11 cellular contexts compared by ENCODE assay signal in the genomic region with DNA sequence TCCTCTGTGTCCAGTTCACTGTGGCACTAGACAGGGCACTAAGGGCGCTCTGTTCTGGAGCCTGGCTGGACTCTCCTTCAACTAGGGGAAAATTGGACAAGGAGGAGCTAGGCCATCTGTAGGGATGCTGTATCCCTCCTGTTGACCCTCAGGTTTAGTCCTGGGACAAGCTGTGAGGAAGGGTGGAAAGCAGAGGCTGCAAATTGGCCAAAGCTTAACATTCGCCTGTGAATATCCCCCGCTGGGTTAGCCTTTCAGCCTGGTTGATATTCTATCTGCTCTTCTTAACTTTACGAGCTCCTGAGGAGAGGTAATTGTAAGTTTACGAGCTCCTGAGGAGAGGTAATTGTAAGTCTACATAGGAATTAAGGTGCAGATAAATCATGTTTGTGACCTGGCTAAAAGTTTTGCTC.
DNase-seq lines count a peak whose midpoint lies in the region; ATAC-seq and TF ChIP-seq lines count a peak whose summit lies in the region.
"Had no signal": no experiment of that assay in that cellular context is flagged by ENCODE, and none has a peak within 500 bp of the region (broad histone marks: within the 10 kb centered on the region; RNA-seq: fewer than 3 reads in every experiment).

No MANE protein-coding gene starts in this region.

- CTCF ChIA-PET in SK-N-SH (lab: Yijun Ruan, JAX) = no interaction called here

- H3K9me2 ChIP-seq in SK-N-SH = no peaks in the 10 kb centered on the region

- TF ChIP-seq CTCF in SK-N-SH (IDR thresholded peaks at IDR 0.05) (no peak), spleen (IDR thresholded peaks at IDR 0.05 in 8 of 11, conservative IDR thresholded peaks at IDR 0.05 in 3 of 11) (no peak)

- H2AFZ ChIP-seq in SK-N-SH (ENCODE audit: low read depth) = no peak overlapping the region

- DNase-seq in SK-N-SH = peak; percentile 26
- peak; percentile 77 for DNase-seq in NT2/D1 (ENCODE audit: low read depth, low spot score)
- DNase-seq in spleen = peak; percentile 33
- no peak for DNase-seq in activated CD4-positive, alpha-beta T cell treated with anti-CD3 and anti-CD28 coated beads, Interleukin-2, amount 50 U/mL, for 1 hour
- DNase-seq: activated naive CD4-positive, alpha-beta T cell treated with anti-CD3 and anti-CD28 coated beads, Interleukin-2, amount 50 U/mL, for 16 hours; lower lobe of right lung; SW 1271 had no signal

- no peaks in the 10 kb centered on the region for H3F3A ChIP-seq in SK-N-SH (replicated peaks; ENCODE audit: insufficient read depth)

- H4K20me1 ChIP-seq in SK-N-SH (ENCODE audit: insufficient read depth) = no peaks in the 10 kb centered on the region

- POLR2A ChIA-PET in SK-N-SH (lab: Yijun Ruan, JAX) = no interaction called here

- TF ChIP-seq EP300 in SK-N-SH (IDR thresholded peaks at IDR 0.05; ENCODE audit: borderline replicate concordance in 1 of 2, low read depth in 1 of 2, low read length in 1 of 2) = no peak

- no peaks in the 10 kb centered on the region for H3K79me2 ChIP-seq in SK-N-SH (ENCODE audit: insufficient read depth)

- 60% methylated on average over 5 of the region's 5 CpGs for WGBS in SK-N-SH (ENCODE audit: low lambda C conversion rate)
- WGBS in spleen, 5 donors = 82 to 89% (median 87%) methylated on average over 5 of the region's 5 CpGs

- no peak for TF ChIP-seq RAD21 in SK-N-SH (IDR thresholded peaks at IDR 0.05; ENCODE audit: low read length)

- H3K27me3 ChIP-seq in SK-N-SH (ENCODE audit: insufficient read depth) = no peaks in the 10 kb centered on the region
- peaks cover 34% of the 10 kb centered on the region for H3K27me3 ChIP-seq in NT2/D1 (ENCODE audit: insufficient read depth, insufficient read length)
- peaks cover 33% of the 10 kb centered on the region for H3K27me3 ChIP-seq in iPS-18a (ENCODE audit: control insufficient read depth, insufficient read depth, low read length)
- H3K27me3 ChIP-seq in spleen (replicated peaks in 1 of 7) = peaks cover 0 to 26% (median 0%) of the 10 kb centered on the region in 7 donors

- H3K9ac ChIP-seq in SK-N-SH (no peak overlapping the region), NT2/D1 (ENCODE audit: insufficient read length, low read depth) (no peak overlapping the region), iPS-18a (ENCODE audit: low read length) (peak overlapping the region; percentile 75)

- no peak overlapping the region for H3K4me2 ChIP-seq in SK-N-SH

- no peaks in the 10 kb centered on the region; a peak in 1 of 4 replicates for H3K4me1 ChIP-seq in SK-N-SH (ENCODE audit: control insufficient read depth in 1 of 2, insufficient read depth in 2 of 2, low read depth in 1 of 2, low read length in 1 of 2)
- H3K4me1 ChIP-seq in NT2/D1 (ENCODE audit: insufficient read depth, insufficient read length) = no peaks in the 10 kb centered on the region
- peaks cover 15% of the 10 kb centered on the region for H3K4me1 ChIP-seq in iPS-18a (ENCODE audit: control insufficient read depth, low read depth, low read length)
- no peaks in the 10 kb centered on the region for H3K4me1 ChIP-seq in spleen
- H3K4me1 ChIP-seq: lower lobe of right lung had no signal

- no peaks in the 10 kb centered on the region for H3K36me3 ChIP-seq in SK-N-SH (replicated peaks in 1 of 2; ENCODE audit: control insufficient read depth in 1 of 2, insufficient read depth in 2 of 2, low read length in 1 of 2)
- no peaks in the 10 kb centered on the region for H3K36me3 ChIP-seq in NT2/D1 (ENCODE audit: insufficient read depth, insufficient read length, low read length)
- no peaks in the 10 kb centered on the region for H3K36me3 ChIP-seq in iPS-18a (ENCODE audit: control insufficient read depth, low read depth, low read length)
- no peaks in the 10 kb centered on the region for H3K36me3 ChIP-seq in spleen
- H3K36me3 ChIP-seq: lower lobe of right lung had no signal

- ATAC-seq in SK-N-SH treated with all-trans-retinoic acid at 6 μM for 48 hours = no peak; the same call in 2 of the 3 replicates
- no peak for ATAC-seq in HG02588 (IDR thresholded peaks at IDR 0.05; ENCODE audit: unreplicated experiment)
- no peak for ATAC-seq in GM18498 (IDR thresholded peaks at IDR 0.05; ENCODE audit: unreplicated experiment)
- ATAC-seq: lower lobe of right lung had no signal

- H3K4me3 ChIP-seq in SK-N-SH (ENCODE audit: low read depth in 2 of 2, low read length in 1 of 2) (peak overlapping the region in 1 of 2 experiments; percentile 15; a peak in 1 of 4 replicates), NT2/D1 (ENCODE audit: insufficient read length, low read depth) (peak overlapping the region; percentile 41), iPS-18a (ENCODE audit: low read length) (peak overlapping the region; percentile 75), spleen (no peak overlapping the region)
- H3K4me3 ChIP-seq: lower lobe of right lung had no signal

- H3K27ac ChIP-seq in SK-N-SH (ENCODE audit: low read depth in 2 of 2, low read length in 1 of 2) (no peak overlapping the region; a peak in 1 of 4 replicates), iPS-18a (ENCODE audit: low read length) (no peak overlapping the region), spleen (no peak overlapping the region)
- H3K27ac ChIP-seq: lower lobe of right lung had no signal

- intact Hi-C loops in spleen (cut with DNase I; ENCODE audit: low total_unique reads) = no loop called here

- no peaks in the 10 kb centered on the region for H3K9me3 ChIP-seq in SK-N-SH
- H3K9me3 ChIP-seq in NT2/D1 (ENCODE audit: insufficient read depth, low read length) = 0 out of 2 replicates have a peak, but pooled peaks cover 5% of the 10 kb centered on the region
- H3K9me3 ChIP-seq in iPS-18a (ENCODE audit: control insufficient read depth, low read depth, low read length) = no peaks in the 10 kb centered on the region
- no peaks in the 10 kb centered on the region for H3K9me3 ChIP-seq in spleen
- H3K9me3 ChIP-seq: lower lobe of right lung had no signal

- TF ChIP-seq POLR2A in spleen (IDR thresholded peaks at IDR 0.05) = no peak

TF ChIP-seq in SK-N-SH, 30 proteins besides CTCF, POLR2A, EP300 and RAD21 (continues in another document):
- TF ChIP-seq, protein P1, sequence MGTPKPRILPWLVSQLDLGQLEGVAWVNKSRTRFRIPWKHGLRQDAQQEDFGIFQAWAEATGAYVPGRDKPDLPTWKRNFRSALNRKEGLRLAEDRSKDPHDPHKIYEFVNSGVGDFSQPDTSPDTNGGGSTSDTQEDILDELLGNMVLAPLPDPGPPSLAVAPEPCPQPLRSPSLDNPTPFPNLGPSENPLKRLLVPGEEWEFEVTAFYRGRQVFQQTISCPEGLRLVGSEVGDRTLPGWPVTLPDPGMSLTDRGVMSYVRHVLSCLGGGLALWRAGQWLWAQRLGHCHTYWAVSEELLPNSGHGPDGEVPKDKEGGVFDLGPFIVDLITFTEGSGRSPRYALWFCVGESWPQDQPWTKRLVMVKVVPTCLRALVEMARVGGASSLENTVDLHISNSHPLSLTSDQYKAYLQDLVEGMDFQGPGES (IDR thresholded peaks at IDR 0.05; ENCODE audit: low read depth, low read length) = no peak
- TF ChIP-seq TCF12 (IDR thresholded peaks at IDR 0.05) (no peak), ZBTB33 (IDR thresholded peaks at IDR 0.05; ENCODE audit: borderline replicate concordance, low read depth) (no peak), ELF1 (IDR thresholded peaks at IDR 0.05) (no peak)

TF ChIP-seq in SK-N-SH treated with all-trans-retinoic acid at 6 μM for 48 hours, 23 proteins besides CTCF, POLR2A, EP300 and RAD21:
- TF ChIP-seq OSR1 (CRISPR knock-in tag; IDR thresholded peaks at IDR 0.05) = no peak
- TF ChIP-seq ZNF70 (CRISPR knock-in tag; IDR thresholded peaks at IDR 0.05) = no peak
- no peak for TF ChIP-seq CREB5 (CRISPR knock-in tag; IDR thresholded peaks at IDR 0.05; ENCODE audit: low read depth)

Comparison
In these comparisons a context has a peak if more than half of its experiments do, and no peak if none do; other contexts are left out.
1. H3K4me3 ChIP-seq: peak in NT2/D1 (single experiment) and iPS-18a (single experiment); none in spleen (0 of 8).